22 cellular contexts compared by ENCODE assay signal in the genomic region with DNA sequence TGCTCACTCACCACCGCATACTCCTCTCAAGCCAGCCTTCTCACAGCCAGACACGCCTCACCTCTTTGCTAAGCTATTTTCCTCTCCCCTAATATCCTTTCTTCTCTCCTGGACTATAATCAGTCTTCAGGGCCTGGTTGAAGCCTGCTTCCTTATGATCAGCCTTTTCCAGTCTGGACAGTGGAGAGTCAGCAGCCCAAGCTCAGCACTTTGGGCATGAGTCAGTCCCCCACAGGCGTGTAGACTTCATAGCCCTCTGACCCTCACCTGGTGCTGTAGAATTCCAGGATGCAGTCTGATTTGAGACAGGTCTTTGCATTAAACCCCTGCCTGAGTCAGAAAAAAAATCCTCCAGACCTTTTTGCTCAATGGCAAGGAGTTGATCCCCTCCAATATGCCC. TPM values are rescaled to one million over a fixed set of nuclear protein-coding genes. Genes with fewer than 3 reads are reported as not detected.
"Had no signal": no experiment of that assay in that cellular context is flagged by ENCODE, and none has a peak within 500 bp of the region (broad histone marks: within the 10 kb centered on the region; RNA-seq: fewer than 3 reads in every experiment).

No MANE protein-coding gene starts in this region.

- H3K4me3 Mint-ChIP-seq: activated B cell treated with CpG ODN at 0.5 μM for 24 hours; natural killer cell treated with Interleukin-12 subunit alpha and Interleukin-12 subunit beta and Interleukin-15 and Interleukin-18, amount 100 ng/mL, for 72 hours had no signal

- ATAC-seq: natural killer cell treated with Interleukin-12 subunit alpha and Interleukin-12 subunit beta and Interleukin-15 and Interleukin-18, amount 100 ng/mL, for 72 hours; right cardiac atrium had no signal

- H3K4me3 ChIP-seq: breast epithelium, esophagus muscularis mucosa, skin epidermis, tibial nerve had no signal

- DNase-seq: activated B cell treated with CpG ODN at 0.5 μM for 24 hours; activated CD4-positive, alpha-beta T cell treated with anti-CD3 and anti-CD28 coated beads, Interleukin-2, amount 50 U/mL, for 1 hour; activated CD8-positive, alpha-beta memory T cell treated with anti-CD3 and anti-CD28 coated beads for 24 hours; activated naive CD4-positive, alpha-beta T cell; aorta; hippocampal formation; kidney; occipital lobe; right cardiac atrium; stimulated activated CD4-positive, alpha-beta T cell treated with anti-CD3 and anti-CD28 coated beads, Interleukin-4, amount 100 ng/mL, for 24 hours; stimulated activated CD8-positive, alpha-beta memory T cell treated with anti-CD3 and anti-CD28 coated beads, Interleukin-4, amount 100 ng/mL, for 48 hours; stimulated activated naive CD4-positive, alpha-beta T cell treated with Interleukin-2 at 50 U/mL for 16 hours; substantia nigra; T-helper 2 cell had no signal

- H3K27ac Mint-ChIP-seq: activated B cell treated with CpG ODN at 0.5 μM for 24 hours; natural killer cell treated with Interleukin-12 subunit alpha and Interleukin-12 subunit beta and Interleukin-15 and Interleukin-18, amount 100 ng/mL, for 72 hours; progenitor cell of endocrine pancreas had no signal

- H3K27ac ChIP-seq: breast epithelium, esophagus muscularis mucosa, skin epidermis, tibial nerve had no signal

- H3K36me3 ChIP-seq: breast epithelium, esophagus muscularis mucosa, tibial nerve had no signal

- H3K36me3 Mint-ChIP-seq: natural killer cell treated with Interleukin-12 subunit alpha and Interleukin-12 subunit beta and Interleukin-15 and Interleukin-18, amount 100 ng/mL, for 72 hours had no signal

- H3K9me3 Mint-ChIP-seq: activated B cell treated with CpG ODN at 0.5 μM for 24 hours; natural killer cell treated with Interleukin-12 subunit alpha and Interleukin-12 subunit beta and Interleukin-15 and Interleukin-18, amount 100 ng/mL, for 72 hours had no signal

- H3K9me3 ChIP-seq: breast epithelium, esophagus muscularis mucosa, tibial nerve had no signal

RNA-seq across cellular contexts. Expression of a gene that starts 2.5 kb away (rescaled TPM):
- total RNA-seq: activated B cell treated with CpG ODN at 0.5 μM for 24 hours, aorta, breast epithelium, lower leg skin, mesenteric fat pad, progenitor cell of endocrine pancreas, tibial nerve had no signal
- polyA plus RNA-seq: aorta had no signal

RNA-seq across cellular contexts. Expression of a gene that starts 16.8 kb away (rescaled TPM):
- total RNA-seq: activated B cell treated with CpG ODN at 0.5 μM for 24 hours, lower leg skin, progenitor cell of endocrine pancreas had no signal

RNA-seq across cellular contexts. Expression of a gene that starts 49.3 kb away (rescaled TPM):
- total RNA-seq: activated B cell treated with CpG ODN at 0.5 μM for 24 hours; natural killer cell treated with Interleukin-12 subunit alpha and Interleukin-12 subunit beta and Interleukin-15 and Interleukin-18, amount 100 ng/mL, for 72 hours had no signal
